Comparison of ENCODE assay signal across 1 cellular context in genomic region chr12:23585156-23585781, GRCh38.
TF ChIP-seq lines count a peak whose summit lies in the region.

No MANE protein-coding gene starts in this region.

TF ChIP-seq in H1, 55 proteins besides CTCF, POLR2A, EP300 and RAD21 (continued from another document):
- TF ChIP-seq CHD7 (IDR thresholded peaks at IDR 0.05; ENCODE audit: insufficient replicate concordance, low read length): peak; percentile 18
- no peak for TF ChIP-seq SIX5 (IDR thresholded peaks at IDR 0.05; ENCODE audit: low read depth, low read length)
- TF ChIP-seq PHF8 (conservative IDR thresholded peaks at IDR 0.05; ENCODE audit: low read depth, low read length): no peak
